ENCODE assay signal across 2 cellular contexts in the genomic region with DNA sequence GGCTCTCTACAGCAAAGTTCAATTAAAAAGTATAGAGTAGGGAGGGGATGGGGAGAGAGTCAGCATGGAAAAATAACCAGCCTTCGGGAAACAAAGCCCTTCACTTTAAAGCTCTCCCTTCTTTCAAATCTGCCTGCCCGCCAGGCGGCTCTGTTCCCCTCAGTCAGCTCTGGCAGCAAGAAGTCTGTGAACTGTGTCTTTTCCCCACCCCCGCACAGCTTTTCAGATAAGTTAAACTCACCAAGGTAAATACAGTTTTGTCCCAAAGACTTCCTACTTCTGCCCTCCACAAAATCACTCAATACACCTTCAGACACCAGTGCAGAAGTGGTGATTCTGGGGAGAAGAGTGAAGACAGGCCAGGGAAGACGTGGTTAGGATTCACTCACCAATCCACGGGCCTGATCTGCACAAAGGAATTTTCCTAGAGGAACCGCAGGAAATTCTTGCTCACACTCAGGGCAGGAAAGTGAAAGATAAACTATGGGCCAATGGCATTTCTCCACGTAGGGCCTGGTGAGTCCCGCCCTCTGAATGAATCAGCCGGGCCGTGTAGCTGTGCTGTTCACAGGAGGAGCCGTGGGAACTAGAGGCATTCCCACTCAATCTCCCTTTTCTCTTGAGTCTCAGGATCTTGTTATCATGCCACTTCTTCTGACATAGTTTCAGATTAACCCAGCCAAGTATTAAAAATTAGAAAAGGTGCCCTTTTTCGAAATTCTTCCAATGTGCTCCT.
TF ChIP-seq lines count a peak whose summit lies in the region.

A gene with protein sequence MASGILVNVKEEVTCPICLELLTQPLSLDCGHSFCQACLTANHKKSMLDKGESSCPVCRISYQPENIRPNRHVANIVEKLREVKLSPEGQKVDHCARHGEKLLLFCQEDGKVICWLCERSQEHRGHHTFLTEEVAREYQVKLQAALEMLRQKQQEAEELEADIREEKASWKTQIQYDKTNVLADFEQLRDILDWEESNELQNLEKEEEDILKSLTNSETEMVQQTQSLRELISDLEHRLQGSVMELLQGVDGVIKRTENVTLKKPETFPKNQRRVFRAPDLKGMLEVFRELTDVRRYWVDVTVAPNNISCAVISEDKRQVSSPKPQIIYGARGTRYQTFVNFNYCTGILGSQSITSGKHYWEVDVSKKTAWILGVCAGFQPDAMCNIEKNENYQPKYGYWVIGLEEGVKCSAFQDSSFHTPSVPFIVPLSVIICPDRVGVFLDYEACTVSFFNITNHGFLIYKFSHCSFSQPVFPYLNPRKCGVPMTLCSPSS (minus strand): TSS at position 448 of the 736 bp plus-strand sequence. CDS start 4,897 bp downstream, outside the sequence.

TF ChIP-seq in HEK293, 187 proteins besides CTCF, POLR2A, EP300 and RAD21 (continued from another document and continues in another):
- TF ChIP-seq, protein P1, sequence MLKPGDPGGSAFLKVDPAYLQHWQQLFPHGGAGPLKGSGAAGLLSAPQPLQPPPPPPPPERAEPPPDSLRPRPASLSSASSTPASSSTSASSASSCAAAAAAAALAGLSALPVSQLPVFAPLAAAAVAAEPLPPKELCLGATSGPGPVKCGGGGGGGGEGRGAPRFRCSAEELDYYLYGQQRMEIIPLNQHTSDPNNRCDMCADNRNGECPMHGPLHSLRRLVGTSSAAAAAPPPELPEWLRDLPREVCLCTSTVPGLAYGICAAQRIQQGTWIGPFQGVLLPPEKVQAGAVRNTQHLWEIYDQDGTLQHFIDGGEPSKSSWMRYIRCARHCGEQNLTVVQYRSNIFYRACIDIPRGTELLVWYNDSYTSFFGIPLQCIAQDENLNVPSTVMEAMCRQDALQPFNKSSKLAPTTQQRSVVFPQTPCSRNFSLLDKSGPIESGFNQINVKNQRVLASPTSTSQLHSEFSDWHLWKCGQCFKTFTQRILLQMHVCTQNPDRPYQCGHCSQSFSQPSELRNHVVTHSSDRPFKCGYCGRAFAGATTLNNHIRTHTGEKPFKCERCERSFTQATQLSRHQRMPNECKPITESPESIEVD (tag by site-specific recombination; IDR thresholded peaks at IDR 0.05) = no peak
- TF ChIP-seq, protein P2, sequence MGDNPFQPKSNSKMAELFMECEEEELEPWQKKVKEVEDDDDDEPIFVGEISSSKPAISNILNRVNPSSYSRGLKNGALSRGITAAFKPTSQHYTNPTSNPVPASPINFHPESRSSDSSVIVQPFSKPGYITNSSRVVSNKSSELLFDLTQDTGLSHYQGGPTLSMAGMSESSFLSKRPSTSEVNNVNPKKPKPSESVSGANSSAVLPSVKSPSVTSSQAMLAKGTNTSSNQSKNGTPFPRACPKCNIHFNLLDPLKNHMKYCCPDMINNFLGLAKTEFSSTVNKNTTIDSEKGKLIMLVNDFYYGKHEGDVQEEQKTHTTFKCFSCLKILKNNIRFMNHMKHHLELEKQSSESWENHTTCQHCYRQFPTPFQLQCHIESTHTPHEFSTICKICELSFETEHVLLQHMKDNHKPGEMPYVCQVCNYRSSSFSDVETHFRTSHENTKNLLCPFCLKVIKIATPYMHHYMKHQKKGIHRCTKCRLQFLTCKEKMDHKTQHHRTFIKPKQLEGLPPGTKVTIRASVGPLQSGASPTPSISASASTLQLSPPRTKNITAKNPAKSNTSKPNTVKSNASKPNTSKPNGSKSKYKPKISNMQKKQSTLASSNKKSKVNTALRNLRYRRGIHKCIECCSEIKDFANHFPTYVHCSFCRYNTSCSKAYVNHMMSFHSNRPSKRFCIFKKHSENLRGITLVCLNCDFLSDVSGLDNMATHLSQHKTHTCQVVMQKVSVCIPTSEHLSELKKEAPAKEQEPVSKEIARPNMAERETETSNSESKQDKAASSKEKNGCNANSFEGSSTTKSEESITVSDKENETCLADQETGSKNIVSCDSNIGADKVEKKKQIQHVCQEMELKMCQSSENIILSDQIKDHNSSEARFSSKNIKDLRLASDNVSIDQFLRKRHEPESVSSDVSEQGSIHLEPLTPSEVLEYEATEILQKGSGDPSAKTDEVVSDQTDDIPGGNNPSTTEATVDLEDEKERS (tag by site-specific recombination; IDR thresholded peaks at IDR 0.05) = no peak
- TF ChIP-seq YY2 (tag by site-specific recombination; IDR thresholded peaks at IDR 0.05) (no peak), WT1 (tag by site-specific recombination; IDR thresholded peaks at IDR 0.05) (no peak), ZNF423 (tag by site-specific recombination; IDR thresholded peaks at IDR 0.05) (no peak), SP2 (tag by site-specific recombination; IDR thresholded peaks at IDR 0.05) (peak; percentile 54), ZNF529 (tag by site-specific recombination; IDR thresholded peaks at IDR 0.05; ENCODE audit: insufficient replicate concordance) (no peak), ZNF416 (tag by site-specific recombination; IDR thresholded peaks at IDR 0.05) (no peak), HOXC10 (CRISPR knock-in tag; IDR thresholded peaks at IDR 0.05) (no peak), ZNF169 (tag by site-specific recombination; IDR thresholded peaks at IDR 0.05) (no peak), PRDM1 (tag by site-specific recombination; IDR thresholded peaks at IDR 0.05) (no peak), ZBTB8A (tag by site-specific recombination; IDR thresholded peaks at IDR 0.05) (no peak)
- TF ChIP-seq, protein P3, sequence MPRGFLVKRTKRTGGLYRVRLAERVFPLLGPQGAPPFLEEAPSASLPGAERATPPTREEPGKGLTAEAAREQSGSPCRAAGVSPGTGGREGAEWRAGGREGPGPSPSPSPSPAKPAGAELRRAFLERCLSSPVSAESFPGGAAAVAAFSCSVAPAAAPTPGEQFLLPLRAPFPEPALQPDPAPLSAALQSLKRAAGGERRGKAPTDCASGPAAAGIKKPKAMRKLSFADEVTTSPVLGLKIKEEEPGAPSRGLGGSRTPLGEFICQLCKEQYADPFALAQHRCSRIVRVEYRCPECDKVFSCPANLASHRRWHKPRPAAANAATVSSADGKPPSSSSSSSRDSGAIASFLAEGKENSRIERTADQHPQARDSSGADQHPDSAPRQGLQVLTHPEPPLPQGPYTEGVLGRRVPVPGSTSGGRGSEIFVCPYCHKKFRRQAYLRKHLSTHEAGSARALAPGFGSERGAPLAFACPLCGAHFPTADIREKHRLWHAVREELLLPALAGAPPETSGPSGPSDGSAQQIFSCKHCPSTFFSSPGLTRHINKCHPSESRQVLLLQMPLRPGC (tag by site-specific recombination; IDR thresholded peaks at IDR 0.05) = peak; percentile 57; the same call in 1 of the 2 replicates
- TF ChIP-seq, protein P4, sequence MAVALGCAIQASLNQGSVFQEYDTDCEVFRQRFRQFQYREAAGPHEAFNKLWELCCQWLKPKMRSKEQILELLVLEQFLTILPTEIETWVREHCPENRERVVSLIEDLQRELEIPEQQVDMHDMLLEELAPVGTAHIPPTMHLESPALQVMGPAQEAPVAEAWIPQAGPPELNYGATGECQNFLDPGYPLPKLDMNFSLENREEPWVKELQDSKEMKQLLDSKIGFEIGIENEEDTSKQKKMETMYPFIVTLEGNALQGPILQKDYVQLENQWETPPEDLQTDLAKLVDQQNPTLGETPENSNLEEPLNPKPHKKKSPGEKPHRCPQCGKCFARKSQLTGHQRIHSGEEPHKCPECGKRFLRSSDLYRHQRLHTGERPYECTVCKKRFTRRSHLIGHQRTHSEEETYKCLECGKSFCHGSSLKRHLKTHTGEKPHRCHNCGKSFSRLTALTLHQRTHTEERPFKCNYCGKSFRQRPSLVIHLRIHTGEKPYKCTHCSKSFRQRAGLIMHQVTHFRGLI (tag by site-specific recombination; IDR thresholded peaks at IDR 0.05) = no peak
- TF ChIP-seq, protein P5, sequence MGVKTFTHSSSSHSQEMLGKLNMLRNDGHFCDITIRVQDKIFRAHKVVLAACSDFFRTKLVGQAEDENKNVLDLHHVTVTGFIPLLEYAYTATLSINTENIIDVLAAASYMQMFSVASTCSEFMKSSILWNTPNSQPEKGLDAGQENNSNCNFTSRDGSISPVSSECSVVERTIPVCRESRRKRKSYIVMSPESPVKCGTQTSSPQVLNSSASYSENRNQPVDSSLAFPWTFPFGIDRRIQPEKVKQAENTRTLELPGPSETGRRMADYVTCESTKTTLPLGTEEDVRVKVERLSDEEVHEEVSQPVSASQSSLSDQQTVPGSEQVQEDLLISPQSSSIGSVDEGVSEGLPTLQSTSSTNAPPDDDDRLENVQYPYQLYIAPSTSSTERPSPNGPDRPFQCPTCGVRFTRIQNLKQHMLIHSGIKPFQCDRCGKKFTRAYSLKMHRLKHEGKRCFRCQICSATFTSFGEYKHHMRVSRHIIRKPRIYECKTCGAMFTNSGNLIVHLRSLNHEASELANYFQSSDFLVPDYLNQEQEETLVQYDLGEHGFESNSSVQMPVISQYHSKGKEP (tag by site-specific recombination; IDR thresholded peaks at IDR 0.05) = no peak

TF ChIP-seq in HepG2, 621 proteins besides CTCF, POLR2A, EP300 and RAD21 (continued from another document and continues in another):
- TF ChIP-seq ZNF567 (CRISPR knock-in tag; IDR thresholded peaks at IDR 0.05; ENCODE audit: borderline replicate concordance) = no peak
- TF ChIP-seq SP1 (IDR thresholded peaks at IDR 0.05) = no peak
- no peak for TF ChIP-seq SP1 (CRISPR knock-in tag; IDR thresholded peaks at IDR 0.05)
- TF ChIP-seq, protein P6, sequence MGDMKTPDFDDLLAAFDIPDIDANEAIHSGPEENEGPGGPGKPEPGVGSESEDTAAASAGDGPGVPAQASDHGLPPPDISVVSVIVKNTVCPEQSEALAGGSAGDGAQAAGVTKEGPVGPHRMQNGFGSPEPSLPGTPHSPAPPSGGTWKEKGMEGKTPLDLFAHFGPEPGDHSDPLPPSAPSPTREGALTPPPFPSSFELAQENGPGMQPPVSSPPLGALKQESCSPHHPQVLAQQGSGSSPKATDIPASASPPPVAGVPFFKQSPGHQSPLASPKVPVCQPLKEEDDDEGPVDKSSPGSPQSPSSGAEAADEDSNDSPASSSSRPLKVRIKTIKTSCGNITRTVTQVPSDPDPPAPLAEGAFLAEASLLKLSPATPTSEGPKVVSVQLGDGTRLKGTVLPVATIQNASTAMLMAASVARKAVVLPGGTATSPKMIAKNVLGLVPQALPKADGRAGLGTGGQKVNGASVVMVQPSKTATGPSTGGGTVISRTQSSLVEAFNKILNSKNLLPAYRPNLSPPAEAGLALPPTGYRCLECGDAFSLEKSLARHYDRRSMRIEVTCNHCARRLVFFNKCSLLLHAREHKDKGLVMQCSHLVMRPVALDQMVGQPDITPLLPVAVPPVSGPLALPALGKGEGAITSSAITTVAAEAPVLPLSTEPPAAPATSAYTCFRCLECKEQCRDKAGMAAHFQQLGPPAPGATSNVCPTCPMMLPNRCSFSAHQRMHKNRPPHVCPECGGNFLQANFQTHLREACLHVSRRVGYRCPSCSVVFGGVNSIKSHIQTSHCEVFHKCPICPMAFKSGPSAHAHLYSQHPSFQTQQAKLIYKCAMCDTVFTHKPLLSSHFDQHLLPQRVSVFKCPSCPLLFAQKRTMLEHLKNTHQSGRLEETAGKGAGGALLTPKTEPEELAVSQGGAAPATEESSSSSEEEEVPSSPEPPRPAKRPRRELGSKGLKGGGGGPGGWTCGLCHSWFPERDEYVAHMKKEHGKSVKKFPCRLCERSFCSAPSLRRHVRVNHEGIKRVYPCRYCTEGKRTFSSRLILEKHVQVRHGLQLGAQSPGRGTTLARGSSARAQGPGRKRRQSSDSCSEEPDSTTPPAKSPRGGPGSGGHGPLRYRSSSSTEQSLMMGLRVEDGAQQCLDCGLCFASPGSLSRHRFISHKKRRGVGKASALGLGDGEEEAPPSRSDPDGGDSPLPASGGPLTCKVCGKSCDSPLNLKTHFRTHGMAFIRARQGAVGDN (CRISPR knock-in tag; IDR thresholded peaks at IDR 0.05) = no peak
- TF ChIP-seq, protein P7, sequence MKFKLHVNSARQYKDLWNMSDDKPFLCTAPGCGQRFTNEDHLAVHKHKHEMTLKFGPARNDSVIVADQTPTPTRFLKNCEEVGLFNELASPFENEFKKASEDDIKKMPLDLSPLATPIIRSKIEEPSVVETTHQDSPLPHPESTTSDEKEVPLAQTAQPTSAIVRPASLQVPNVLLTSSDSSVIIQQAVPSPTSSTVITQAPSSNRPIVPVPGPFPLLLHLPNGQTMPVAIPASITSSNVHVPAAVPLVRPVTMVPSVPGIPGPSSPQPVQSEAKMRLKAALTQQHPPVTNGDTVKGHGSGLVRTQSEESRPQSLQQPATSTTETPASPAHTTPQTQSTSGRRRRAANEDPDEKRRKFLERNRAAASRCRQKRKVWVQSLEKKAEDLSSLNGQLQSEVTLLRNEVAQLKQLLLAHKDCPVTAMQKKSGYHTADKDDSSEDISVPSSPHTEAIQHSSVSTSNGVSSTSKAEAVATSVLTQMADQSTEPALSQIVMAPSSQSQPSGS (CRISPR knock-in tag; IDR thresholded peaks at IDR 0.05) = no peak
- no peak for TF ChIP-seq FOXJ3 (CRISPR knock-in tag; IDR thresholded peaks at IDR 0.05; ENCODE audit: borderline replicate concordance)
- TF ChIP-seq SMAD9 (CRISPR knock-in tag; IDR thresholded peaks at IDR 0.05) = no peak
- no peak for TF ChIP-seq ZNF496 (CRISPR knock-in tag; IDR thresholded peaks at IDR 0.05; ENCODE audit: insufficient replicate concordance)
- no peak for TF ChIP-seq SRY (CRISPR knock-in tag; IDR thresholded peaks at IDR 0.05)
- no peak for TF ChIP-seq ZNF720 (CRISPR knock-in tag; IDR thresholded peaks at IDR 0.05)
- TF ChIP-seq, protein P8, sequence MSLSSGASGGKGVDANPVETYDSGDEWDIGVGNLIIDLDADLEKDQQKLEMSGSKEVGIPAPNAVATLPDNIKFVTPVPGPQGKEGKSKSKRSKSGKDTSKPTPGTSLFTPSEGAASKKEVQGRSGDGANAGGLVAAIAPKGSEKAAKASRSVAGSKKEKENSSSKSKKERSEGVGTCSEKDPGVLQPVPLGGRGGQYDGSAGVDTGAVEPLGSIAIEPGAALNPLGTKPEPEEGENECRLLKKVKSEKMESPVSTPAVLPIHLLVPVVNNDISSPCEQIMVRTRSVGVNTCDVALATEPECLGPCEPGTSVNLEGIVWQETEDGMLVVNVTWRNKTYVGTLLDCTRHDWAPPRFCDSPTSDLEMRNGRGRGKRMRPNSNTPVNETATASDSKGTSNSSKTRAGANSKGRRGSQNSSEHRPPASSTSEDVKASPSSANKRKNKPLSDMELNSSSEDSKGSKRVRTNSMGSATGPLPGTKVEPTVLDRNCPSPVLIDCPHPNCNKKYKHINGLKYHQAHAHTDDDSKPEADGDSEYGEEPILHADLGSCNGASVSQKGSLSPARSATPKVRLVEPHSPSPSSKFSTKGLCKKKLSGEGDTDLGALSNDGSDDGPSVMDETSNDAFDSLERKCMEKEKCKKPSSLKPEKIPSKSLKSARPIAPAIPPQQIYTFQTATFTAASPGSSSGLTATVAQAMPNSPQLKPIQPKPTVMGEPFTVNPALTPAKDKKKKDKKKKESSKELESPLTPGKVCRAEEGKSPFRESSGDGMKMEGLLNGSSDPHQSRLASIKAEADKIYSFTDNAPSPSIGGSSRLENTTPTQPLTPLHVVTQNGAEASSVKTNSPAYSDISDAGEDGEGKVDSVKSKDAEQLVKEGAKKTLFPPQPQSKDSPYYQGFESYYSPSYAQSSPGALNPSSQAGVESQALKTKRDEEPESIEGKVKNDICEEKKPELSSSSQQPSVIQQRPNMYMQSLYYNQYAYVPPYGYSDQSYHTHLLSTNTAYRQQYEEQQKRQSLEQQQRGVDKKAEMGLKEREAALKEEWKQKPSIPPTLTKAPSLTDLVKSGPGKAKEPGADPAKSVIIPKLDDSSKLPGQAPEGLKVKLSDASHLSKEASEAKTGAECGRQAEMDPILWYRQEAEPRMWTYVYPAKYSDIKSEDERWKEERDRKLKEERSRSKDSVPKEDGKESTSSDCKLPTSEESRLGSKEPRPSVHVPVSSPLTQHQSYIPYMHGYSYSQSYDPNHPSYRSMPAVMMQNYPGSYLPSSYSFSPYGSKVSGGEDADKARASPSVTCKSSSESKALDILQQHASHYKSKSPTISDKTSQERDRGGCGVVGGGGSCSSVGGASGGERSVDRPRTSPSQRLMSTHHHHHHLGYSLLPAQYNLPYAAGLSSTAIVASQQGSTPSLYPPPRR (CRISPR knock-in tag; IDR thresholded peaks at IDR 0.05; ENCODE audit: borderline replicate concordance) = no peak
- no peak for TF ChIP-seq HOXA7 (CRISPR knock-in tag; IDR thresholded peaks at IDR 0.05)
- TF ChIP-seq, protein P9, sequence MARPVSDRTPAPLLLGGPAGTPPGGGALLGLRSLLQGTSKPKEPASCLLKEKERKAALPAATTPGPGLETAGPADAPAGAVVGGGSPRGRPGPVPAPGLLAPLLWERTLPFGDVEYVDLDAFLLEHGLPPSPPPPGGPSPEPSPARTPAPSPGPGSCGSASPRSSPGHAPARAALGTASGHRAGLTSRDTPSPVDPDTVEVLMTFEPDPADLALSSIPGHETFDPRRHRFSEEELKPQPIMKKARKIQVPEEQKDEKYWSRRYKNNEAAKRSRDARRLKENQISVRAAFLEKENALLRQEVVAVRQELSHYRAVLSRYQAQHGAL (CRISPR knock-in tag; IDR thresholded peaks at IDR 0.05; ENCODE audit: not compliant biosample characterization) = no peak
